ENCODE assay signal across 2 cellular contexts in the genomic region with DNA sequence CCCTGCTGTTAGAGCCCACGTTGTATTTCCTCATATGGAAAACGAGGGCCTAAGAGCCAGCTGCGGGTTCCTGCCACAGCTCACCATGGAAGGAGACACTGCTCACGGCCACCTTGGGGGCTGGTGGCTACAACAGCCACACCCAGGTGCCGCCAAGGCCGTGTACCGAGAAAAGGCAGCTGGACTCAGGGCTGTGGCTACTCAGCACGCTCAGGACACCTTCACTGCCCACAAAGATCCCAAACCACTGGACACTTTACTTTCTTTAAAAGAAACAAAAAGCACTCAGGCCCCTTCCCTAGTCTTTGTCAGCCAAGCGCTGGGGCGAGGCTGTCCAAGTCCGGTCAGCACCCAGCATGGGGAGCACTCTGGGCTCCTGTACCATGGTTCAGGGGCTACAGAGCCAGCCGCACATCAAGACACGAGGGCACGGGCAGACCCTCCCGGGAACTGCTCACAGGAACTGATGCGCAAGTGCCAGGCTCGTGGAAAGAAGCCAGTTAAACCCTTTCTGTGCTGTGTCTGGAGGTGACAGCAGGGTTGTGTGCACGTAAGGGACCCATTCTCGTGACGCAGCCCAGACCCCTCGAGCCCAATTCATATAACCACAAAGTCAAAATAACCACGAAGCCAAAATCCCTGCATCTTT.
TF ChIP-seq lines count a peak whose summit lies in the region.

No MANE protein-coding gene starts in this region.

TF ChIP-seq in HepG2, 621 proteins besides CTCF, POLR2A, EP300 and RAD21 (continues in another document):
- TF ChIP-seq ZMYM4 (CRISPR knock-in tag; IDR thresholded peaks at IDR 0.05) (no peak), RBM22 (optimal IDR thresholded peaks at IDR 0.05; ENCODE audit: low read length) (peak; percentile 21), AGO2 (optimal IDR thresholded peaks at IDR 0.05; ENCODE audit: low read depth, low read length) (peak; percentile 70), MYC (CRISPR knock-in tag; IDR thresholded peaks at IDR 0.05; ENCODE audit: borderline replicate concordance) (peak; percentile 12; the same call in 1 of the 2 replicates), THAP11 (CRISPR knock-in tag; IDR thresholded peaks at IDR 0.05) (no peak), AGO1 (IDR thresholded peaks at IDR 0.05; ENCODE audit: low read depth, low read length, poor library complexity, severe bottlenecking) (peak; percentile 69), NPAS2 (CRISPR knock-in tag; IDR thresholded peaks at IDR 0.05; ENCODE audit: borderline replicate concordance) (no peak), SPEN (CRISPR knock-in tag; IDR thresholded peaks at IDR 0.05; ENCODE audit: low read depth) (no peak), RCOR2 (CRISPR knock-in tag; IDR thresholded peaks at IDR 0.05) (no peak), FOXK1 (CRISPR knock-in tag; IDR thresholded peaks at IDR 0.05; ENCODE audit: borderline replicate concordance, low read depth) (no peak), RBAK (CRISPR knock-in tag; IDR thresholded peaks at IDR 0.05) (no peak), POLR2AphosphoS2 (IDR thresholded peaks at IDR 0.05; ENCODE audit: low read depth, low read length) (peak; percentile 77), CHD2 (IDR thresholded peaks at IDR 0.05; ENCODE audit: low read depth, low read length) (peak; percentile 36; the same call in 1 of the 2 replicates), ZNF768 (CRISPR knock-in tag; IDR thresholded peaks at IDR 0.05) (no peak), ZNF431 (CRISPR knock-in tag; IDR thresholded peaks at IDR 0.05; ENCODE audit: borderline replicate concordance, low read depth) (no peak), ZBTB38 (CRISPR knock-in tag; IDR thresholded peaks at IDR 0.05) (0 out of 2 replicates have a peak, but pooled peaks have one; percentile 3), U2AF2 (IDR thresholded peaks at IDR 0.05; ENCODE audit: low read depth, low read length) (no peak), ZEB1 (IDR thresholded peaks at IDR 0.05; ENCODE audit: insufficient replicate concordance, low read depth) (no peak), ZNF350 (CRISPR knock-in tag; IDR thresholded peaks at IDR 0.05; ENCODE audit: borderline replicate concordance, low read depth) (no peak)
- TF ChIP-seq, protein P1, sequence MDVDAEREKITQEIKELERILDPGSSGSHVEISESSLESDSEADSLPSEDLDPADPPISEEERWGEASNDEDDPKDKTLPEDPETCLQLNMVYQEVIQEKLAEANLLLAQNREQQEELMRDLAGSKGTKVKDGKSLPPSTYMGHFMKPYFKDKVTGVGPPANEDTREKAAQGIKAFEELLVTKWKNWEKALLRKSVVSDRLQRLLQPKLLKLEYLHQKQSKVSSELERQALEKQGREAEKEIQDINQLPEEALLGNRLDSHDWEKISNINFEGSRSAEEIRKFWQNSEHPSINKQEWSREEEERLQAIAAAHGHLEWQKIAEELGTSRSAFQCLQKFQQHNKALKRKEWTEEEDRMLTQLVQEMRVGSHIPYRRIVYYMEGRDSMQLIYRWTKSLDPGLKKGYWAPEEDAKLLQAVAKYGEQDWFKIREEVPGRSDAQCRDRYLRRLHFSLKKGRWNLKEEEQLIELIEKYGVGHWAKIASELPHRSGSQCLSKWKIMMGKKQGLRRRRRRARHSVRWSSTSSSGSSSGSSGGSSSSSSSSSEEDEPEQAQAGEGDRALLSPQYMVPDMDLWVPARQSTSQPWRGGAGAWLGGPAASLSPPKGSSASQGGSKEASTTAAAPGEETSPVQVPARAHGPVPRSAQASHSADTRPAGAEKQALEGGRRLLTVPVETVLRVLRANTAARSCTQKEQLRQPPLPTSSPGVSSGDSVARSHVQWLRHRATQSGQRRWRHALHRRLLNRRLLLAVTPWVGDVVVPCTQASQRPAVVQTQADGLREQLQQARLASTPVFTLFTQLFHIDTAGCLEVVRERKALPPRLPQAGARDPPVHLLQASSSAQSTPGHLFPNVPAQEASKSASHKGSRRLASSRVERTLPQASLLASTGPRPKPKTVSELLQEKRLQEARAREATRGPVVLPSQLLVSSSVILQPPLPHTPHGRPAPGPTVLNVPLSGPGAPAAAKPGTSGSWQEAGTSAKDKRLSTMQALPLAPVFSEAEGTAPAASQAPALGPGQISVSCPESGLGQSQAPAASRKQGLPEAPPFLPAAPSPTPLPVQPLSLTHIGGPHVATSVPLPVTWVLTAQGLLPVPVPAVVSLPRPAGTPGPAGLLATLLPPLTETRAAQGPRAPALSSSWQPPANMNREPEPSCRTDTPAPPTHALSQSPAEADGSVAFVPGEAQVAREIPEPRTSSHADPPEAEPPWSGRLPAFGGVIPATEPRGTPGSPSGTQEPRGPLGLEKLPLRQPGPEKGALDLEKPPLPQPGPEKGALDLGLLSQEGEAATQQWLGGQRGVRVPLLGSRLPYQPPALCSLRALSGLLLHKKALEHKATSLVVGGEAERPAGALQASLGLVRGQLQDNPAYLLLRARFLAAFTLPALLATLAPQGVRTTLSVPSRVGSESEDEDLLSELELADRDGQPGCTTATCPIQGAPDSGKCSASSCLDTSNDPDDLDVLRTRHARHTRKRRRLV (CRISPR knock-in tag; IDR thresholded peaks at IDR 0.05) = no peak
- TF ChIP-seq, protein P2, sequence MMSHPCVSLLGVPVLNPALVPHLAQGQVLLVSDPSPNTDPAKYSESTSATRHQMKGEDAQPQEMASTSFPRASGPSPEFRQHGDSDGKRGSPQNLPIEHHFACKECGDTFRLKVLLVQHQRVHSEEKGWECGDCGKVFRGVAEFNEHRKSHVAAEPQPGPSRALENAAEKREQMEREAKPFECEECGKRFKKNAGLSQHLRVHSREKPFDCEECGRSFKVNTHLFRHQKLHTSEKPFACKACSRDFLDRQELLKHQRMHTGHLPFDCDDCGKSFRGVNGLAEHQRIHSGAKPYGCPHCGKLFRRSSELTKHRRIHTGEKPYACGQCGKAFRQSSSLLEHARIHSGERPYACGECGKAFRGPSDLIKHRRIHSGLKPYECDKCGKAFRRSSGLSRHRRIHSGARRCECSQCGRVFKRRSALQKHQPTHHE (CRISPR knock-in tag; IDR thresholded peaks at IDR 0.05; ENCODE audit: borderline replicate concordance) = no peak
- TF ChIP-seq, protein P3, sequence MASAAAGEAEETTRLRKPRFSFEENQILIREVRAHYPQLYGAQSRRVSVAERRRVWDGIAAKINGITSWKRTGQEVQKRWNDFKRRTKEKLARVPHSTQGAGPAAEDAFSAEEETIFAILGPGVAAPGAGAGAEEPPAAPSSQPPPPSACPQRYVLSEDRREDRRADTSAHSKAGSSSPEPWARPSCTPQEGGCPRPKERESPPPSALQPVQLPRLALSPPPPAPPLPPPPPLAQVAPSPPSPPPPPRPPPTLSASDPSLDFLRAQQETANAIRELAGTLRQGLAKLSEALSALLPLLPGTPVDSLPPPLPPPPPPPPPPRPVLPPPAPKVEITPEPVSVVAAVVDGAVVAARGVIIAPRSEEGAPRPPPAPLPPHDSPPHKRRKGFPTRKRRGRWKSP (CRISPR knock-in tag; IDR thresholded peaks at IDR 0.05) = no peak

TF ChIP-seq in GM23338, 12 proteins besides CTCF, POLR2A, EP300 and RAD21:
- TF ChIP-seq EZH2 (IDR thresholded peaks at IDR 0.05; ENCODE audit: low read depth, unreplicated experiment) (no peak), POLR2AphosphoS5 (IDR thresholded peaks at IDR 0.05; ENCODE audit: low read depth) (no peak), NANOG (IDR thresholded peaks at IDR 0.05; ENCODE audit: borderline replicate concordance) (no peak), ZNF114 (CRISPR knock-in tag; IDR thresholded peaks at IDR 0.05) (no peak), CREB1 (CRISPR knock-in tag; IDR thresholded peaks at IDR 0.05; ENCODE audit: low read depth) (no peak), STAT1 (IDR thresholded peaks at IDR 0.05; ENCODE audit: unreplicated experiment) (no peak), ZNF331 (CRISPR knock-in tag; IDR thresholded peaks at IDR 0.05; ENCODE audit: low read depth) (no peak), EZH2phosphoT487 (IDR thresholded peaks at IDR 0.05; ENCODE audit: unreplicated experiment) (no peak), JUNB (IDR thresholded peaks at IDR 0.05; ENCODE audit: unreplicated experiment) (no peak)
- TF ChIP-seq, protein P4, sequence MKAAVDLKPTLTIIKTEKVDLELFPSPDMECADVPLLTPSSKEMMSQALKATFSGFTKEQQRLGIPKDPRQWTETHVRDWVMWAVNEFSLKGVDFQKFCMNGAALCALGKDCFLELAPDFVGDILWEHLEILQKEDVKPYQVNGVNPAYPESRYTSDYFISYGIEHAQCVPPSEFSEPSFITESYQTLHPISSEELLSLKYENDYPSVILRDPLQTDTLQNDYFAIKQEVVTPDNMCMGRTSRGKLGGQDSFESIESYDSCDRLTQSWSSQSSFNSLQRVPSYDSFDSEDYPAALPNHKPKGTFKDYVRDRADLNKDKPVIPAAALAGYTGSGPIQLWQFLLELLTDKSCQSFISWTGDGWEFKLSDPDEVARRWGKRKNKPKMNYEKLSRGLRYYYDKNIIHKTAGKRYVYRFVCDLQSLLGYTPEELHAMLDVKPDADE (IDR thresholded peaks at IDR 0.05) = no peak
- TF ChIP-seq, protein P5, sequence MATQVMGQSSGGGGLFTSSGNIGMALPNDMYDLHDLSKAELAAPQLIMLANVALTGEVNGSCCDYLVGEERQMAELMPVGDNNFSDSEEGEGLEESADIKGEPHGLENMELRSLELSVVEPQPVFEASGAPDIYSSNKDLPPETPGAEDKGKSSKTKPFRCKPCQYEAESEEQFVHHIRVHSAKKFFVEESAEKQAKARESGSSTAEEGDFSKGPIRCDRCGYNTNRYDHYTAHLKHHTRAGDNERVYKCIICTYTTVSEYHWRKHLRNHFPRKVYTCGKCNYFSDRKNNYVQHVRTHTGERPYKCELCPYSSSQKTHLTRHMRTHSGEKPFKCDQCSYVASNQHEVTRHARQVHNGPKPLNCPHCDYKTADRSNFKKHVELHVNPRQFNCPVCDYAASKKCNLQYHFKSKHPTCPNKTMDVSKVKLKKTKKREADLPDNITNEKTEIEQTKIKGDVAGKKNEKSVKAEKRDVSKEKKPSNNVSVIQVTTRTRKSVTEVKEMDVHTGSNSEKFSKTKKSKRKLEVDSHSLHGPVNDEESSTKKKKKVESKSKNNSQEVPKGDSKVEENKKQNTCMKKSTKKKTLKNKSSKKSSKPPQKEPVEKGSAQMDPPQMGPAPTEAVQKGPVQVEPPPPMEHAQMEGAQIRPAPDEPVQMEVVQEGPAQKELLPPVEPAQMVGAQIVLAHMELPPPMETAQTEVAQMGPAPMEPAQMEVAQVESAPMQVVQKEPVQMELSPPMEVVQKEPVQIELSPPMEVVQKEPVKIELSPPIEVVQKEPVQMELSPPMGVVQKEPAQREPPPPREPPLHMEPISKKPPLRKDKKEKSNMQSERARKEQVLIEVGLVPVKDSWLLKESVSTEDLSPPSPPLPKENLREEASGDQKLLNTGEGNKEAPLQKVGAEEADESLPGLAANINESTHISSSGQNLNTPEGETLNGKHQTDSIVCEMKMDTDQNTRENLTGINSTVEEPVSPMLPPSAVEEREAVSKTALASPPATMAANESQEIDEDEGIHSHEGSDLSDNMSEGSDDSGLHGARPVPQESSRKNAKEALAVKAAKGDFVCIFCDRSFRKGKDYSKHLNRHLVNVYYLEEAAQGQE (IDR thresholded peaks at IDR 0.05; ENCODE audit: unreplicated experiment) = no peak
- TF ChIP-seq, protein P6, sequence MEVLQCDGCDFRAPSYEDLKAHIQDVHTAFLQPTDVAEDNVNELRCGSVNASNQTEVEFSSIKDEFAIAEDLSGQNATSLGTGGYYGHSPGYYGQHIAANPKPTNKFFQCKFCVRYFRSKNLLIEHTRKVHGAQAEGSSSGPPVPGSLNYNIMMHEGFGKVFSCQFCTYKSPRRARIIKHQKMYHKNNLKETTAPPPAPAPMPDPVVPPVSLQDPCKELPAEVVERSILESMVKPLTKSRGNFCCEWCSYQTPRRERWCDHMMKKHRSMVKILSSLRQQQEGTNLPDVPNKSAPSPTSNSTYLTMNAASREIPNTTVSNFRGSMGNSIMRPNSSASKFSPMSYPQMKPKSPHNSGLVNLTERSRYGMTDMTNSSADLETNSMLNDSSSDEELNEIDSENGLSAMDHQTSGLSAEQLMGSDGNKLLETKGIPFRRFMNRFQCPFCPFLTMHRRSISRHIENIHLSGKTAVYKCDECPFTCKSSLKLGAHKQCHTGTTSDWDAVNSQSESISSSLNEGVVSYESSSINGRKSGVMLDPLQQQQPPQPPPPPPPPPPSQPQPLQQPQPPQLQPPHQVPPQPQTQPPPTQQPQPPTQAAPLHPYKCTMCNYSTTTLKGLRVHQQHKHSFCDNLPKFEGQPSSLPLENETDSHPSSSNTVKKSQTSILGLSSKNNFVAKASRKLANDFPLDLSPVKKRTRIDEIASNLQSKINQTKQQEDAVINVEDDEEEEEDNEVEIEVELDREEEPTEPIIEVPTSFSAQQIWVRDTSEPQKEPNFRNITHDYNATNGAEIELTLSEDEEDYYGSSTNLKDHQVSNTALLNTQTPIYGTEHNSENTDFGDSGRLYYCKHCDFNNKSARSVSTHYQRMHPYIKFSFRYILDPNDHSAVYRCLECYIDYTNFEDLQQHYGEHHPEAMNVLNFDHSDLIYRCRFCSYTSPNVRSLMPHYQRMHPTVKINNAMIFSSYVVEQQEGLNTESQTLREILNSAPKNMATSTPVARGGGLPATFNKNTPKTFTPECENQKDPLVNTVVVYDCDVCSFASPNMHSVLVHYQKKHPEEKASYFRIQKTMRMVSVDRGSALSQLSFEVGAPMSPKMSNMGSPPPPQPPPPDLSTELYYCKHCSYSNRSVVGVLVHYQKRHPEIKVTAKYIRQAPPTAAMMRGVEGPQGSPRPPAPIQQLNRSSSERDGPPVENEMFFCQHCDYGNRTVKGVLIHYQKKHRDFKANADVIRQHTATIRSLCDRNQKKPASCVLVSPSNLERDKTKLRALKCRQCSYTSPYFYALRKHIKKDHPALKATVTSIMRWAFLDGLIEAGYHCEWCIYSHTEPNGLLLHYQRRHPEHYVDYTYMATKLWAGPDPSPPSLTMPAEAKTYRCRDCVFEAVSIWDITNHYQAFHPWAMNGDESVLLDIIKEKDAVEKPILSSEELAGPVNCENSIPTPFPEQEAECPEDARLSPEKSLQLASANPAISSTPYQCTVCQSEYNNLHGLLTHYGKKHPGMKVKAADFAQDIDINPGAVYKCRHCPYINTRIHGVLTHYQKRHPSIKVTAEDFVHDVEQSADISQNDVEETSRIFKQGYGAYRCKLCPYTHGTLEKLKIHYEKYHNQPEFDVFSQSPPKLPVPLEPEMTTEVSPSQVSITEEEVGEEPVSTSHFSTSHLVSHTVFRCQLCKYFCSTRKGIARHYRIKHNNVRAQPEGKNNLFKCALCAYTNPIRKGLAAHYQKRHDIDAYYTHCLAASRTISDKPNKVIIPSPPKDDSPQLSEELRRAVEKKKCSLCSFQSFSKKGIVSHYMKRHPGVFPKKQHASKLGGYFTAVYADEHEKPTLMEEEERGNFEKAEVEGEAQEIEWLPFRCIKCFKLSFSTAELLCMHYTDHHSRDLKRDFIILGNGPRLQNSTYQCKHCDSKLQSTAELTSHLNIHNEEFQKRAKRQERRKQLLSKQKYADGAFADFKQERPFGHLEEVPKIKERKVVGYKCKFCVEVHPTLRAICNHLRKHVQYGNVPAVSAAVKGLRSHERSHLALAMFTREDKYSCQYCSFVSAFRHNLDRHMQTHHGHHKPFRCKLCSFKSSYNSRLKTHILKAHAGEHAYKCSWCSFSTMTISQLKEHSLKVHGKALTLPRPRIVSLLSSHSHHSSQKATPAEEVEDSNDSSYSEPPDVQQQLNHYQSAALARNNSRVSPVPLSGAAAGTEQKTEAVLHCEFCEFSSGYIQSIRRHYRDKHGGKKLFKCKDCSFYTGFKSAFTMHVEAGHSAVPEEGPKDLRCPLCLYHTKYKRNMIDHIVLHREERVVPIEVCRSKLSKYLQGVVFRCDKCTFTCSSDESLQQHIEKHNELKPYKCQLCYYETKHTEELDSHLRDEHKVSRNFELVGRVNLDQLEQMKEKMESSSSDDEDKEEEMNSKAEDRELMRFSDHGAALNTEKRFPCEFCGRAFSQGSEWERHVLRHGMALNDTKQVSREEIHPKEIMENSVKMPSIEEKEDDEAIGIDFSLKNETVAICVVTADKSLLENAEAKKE (CRISPR knock-in tag; IDR thresholded peaks at IDR 0.05) = no peak
